1 cellular context compared by ENCODE assay signal in the genomic region with DNA sequence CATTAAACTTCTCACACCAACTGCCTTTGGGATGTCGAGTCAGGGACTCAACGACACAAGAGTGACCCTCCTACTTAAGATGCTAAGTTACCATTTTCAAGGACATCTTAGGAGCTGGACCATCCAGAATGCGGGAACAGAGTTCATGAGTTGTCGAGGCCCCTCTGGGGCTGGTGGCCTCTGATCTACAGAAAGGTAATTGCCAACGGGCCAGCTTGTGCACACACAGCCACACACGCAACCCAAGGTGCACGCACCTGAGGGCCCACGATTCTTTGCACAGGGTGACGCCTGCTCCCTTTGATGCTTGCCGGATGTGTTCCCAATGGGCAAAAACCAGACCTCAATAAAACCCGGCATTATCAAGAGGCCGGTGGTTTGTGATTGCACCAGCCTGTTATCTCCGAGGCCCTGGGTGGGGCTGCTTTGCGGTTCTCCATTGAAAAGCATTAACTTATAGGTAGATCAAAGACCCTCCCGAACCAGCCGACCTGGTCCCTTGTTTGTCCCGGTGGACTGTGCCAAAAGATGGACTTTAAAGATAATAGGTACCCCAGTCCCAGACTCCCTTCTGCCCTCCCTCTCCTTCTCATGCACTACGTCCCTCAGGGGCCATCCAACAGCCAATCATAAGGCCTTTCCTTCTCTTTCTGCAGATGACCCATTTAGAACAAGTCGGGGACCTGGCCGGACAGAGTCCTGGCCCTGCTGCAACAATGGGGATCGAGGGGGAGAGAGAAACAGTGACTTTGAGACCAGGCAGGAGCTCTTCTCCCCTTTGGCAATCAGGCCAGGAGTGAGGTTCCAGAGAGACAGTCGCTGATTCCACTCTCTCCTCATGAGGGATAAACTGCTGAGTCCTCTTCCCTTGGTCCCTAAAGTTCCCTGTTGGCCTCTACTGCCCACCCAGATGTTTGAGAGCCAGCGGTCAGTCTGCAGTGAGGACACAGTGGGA.
TF ChIP-seq lines count a peak whose summit lies in the region.

No MANE protein-coding gene starts in this region.

TF ChIP-seq in HepG2, 621 proteins besides CTCF, POLR2A, EP300 and RAD21 (continued from another document and continues in another):
- TF ChIP-seq FUBP1 (CRISPR knock-in tag; IDR thresholded peaks at IDR 0.05; ENCODE audit: borderline replicate concordance) (peak; percentile 51; the same call in 1 of the 2 replicates), ZHX2 (IDR thresholded peaks at IDR 0.05; ENCODE audit: low read depth) (peak; percentile 53; the same call in 1 of the 2 replicates), ZHX2 (CRISPR knock-in tag; IDR thresholded peaks at IDR 0.05; ENCODE audit: borderline replicate concordance) (peak; percentile 79; the same call in 1 of the 2 replicates), MED1 (CRISPR knock-in tag; IDR thresholded peaks at IDR 0.05) (peak; percentile 99), HNRNPUL1 (IDR thresholded peaks at IDR 0.05; ENCODE audit: low read depth, low read length) (0 out of 2 replicates have a peak, but pooled peaks have one; percentile 56), ZFAT (CRISPR knock-in tag; conservative IDR thresholded peaks at IDR 0.05) (no peak), ZBTB33 (CRISPR knock-in tag; IDR thresholded peaks at IDR 0.05) (peak; percentile 73; the same call in 1 of the 2 replicates), KAT7 (CRISPR knock-in tag; IDR thresholded peaks at IDR 0.05; ENCODE audit: borderline replicate concordance) (peak; percentile 73), FOXA1 (IDR thresholded peaks at IDR 0.05) (no peak), FOXA1 (CRISPR knock-in tag; IDR thresholded peaks at IDR 0.05) (peak; percentile 97), ZNF451 (CRISPR knock-in tag; IDR thresholded peaks at IDR 0.05) (no peak), ZNF337 (CRISPR knock-in tag; IDR thresholded peaks at IDR 0.05; ENCODE audit: borderline replicate concordance, low read depth) (no peak), SRY (CRISPR knock-in tag; IDR thresholded peaks at IDR 0.05) (0 out of 2 replicates have a peak, but pooled peaks have one; percentile 69), NR2C2 (CRISPR knock-in tag; IDR thresholded peaks at IDR 0.05; ENCODE audit: borderline replicate concordance) (peak; percentile 87), ZNF713 (CRISPR knock-in tag; IDR thresholded peaks at IDR 0.05) (no peak), YY1 (IDR thresholded peaks at IDR 0.05; ENCODE audit: insufficient read depth, insufficient replicate concordance, low read depth, low read length) (no peak), DPF2 (CRISPR knock-in tag; IDR thresholded peaks at IDR 0.05; ENCODE audit: borderline replicate concordance, low read depth) (peak; percentile 98), ZNF567 (CRISPR knock-in tag; IDR thresholded peaks at IDR 0.05; ENCODE audit: borderline replicate concordance) (no peak), ZNF510 (CRISPR knock-in tag; IDR thresholded peaks at IDR 0.05; ENCODE audit: low read depth) (no peak; the same call in 1 of the 2 replicates)
- TF ChIP-seq, protein P1, sequence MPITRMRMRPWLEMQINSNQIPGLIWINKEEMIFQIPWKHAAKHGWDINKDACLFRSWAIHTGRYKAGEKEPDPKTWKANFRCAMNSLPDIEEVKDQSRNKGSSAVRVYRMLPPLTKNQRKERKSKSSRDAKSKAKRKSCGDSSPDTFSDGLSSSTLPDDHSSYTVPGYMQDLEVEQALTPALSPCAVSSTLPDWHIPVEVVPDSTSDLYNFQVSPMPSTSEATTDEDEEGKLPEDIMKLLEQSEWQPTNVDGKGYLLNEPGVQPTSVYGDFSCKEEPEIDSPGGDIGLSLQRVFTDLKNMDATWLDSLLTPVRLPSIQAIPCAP (CRISPR knock-in tag; IDR thresholded peaks at IDR 0.05; ENCODE audit: low read depth): 0 out of 2 replicates have a peak, but pooled peaks have one; percentile 82
- TF ChIP-seq, protein P2, sequence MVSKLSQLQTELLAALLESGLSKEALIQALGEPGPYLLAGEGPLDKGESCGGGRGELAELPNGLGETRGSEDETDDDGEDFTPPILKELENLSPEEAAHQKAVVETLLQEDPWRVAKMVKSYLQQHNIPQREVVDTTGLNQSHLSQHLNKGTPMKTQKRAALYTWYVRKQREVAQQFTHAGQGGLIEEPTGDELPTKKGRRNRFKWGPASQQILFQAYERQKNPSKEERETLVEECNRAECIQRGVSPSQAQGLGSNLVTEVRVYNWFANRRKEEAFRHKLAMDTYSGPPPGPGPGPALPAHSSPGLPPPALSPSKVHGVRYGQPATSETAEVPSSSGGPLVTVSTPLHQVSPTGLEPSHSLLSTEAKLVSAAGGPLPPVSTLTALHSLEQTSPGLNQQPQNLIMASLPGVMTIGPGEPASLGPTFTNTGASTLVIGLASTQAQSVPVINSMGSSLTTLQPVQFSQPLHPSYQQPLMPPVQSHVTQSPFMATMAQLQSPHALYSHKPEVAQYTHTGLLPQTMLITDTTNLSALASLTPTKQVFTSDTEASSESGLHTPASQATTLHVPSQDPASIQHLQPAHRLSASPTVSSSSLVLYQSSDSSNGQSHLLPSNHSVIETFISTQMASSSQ (IDR thresholded peaks at IDR 0.05; ENCODE audit: low read depth): peak; percentile 92
- TF ChIP-seq, protein P2 (CRISPR knock-in tag; IDR thresholded peaks at IDR 0.05; ENCODE audit: borderline replicate concordance): peak; percentile 98
- TF ChIP-seq, protein P3, sequence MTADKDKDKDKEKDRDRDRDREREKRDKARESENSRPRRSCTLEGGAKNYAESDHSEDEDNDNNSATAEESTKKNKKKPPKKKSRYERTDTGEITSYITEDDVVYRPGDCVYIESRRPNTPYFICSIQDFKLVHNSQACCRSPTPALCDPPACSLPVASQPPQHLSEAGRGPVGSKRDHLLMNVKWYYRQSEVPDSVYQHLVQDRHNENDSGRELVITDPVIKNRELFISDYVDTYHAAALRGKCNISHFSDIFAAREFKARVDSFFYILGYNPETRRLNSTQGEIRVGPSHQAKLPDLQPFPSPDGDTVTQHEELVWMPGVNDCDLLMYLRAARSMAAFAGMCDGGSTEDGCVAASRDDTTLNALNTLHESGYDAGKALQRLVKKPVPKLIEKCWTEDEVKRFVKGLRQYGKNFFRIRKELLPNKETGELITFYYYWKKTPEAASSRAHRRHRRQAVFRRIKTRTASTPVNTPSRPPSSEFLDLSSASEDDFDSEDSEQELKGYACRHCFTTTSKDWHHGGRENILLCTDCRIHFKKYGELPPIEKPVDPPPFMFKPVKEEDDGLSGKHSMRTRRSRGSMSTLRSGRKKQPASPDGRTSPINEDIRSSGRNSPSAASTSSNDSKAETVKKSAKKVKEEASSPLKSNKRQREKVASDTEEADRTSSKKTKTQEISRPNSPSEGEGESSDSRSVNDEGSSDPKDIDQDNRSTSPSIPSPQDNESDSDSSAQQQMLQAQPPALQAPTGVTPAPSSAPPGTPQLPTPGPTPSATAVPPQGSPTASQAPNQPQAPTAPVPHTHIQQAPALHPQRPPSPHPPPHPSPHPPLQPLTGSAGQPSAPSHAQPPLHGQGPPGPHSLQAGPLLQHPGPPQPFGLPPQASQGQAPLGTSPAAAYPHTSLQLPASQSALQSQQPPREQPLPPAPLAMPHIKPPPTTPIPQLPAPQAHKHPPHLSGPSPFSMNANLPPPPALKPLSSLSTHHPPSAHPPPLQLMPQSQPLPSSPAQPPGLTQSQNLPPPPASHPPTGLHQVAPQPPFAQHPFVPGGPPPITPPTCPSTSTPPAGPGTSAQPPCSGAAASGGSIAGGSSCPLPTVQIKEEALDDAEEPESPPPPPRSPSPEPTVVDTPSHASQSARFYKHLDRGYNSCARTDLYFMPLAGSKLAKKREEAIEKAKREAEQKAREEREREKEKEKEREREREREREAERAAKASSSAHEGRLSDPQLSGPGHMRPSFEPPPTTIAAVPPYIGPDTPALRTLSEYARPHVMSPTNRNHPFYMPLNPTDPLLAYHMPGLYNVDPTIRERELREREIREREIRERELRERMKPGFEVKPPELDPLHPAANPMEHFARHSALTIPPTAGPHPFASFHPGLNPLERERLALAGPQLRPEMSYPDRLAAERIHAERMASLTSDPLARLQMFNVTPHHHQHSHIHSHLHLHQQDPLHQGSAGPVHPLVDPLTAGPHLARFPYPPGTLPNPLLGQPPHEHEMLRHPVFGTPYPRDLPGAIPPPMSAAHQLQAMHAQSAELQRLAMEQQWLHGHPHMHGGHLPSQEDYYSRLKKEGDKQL (CRISPR knock-in tag; IDR thresholded peaks at IDR 0.05; ENCODE audit: low read depth): peak; percentile 97
